ENCODE assay signal across 11 cellular contexts in the genomic region with DNA sequence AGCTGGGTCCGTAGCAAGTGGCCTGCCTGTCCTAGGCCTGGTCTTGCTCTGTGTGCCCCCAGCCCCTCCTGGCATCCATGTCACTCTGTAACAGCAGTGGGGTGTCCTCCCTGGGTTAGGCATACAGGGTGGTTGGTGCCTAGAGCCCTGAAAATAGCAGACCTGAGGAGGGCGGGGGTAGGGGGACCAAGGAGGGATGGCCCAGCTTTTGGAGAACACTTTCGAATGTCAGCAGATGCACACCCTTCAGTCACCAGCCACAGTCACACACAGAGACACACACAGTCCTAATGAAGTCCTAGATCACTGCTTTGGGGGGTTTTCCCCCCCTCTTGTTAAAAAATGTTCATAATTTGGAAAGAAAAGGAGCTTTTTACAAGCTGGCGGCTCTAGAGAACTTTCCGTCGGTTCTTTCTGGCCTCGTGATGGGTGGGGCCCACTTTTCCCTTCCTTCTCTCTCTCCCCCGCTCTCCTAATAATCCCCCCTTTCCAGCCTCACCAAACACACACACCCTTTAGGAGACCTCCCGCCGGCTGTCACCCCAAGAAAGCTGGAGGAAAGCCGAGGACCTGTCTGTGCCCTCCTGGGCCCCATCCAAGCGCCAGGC. TPM values are rescaled to one million over a fixed set of nuclear protein-coding genes. Genes with fewer than 3 reads are reported as not detected.
DNase-seq lines count a peak whose midpoint lies in the region; ATAC-seq and TF ChIP-seq lines count a peak whose summit lies in the region.
"Had no signal": no experiment of that assay in that cellular context is flagged by ENCODE, and none has a peak within 500 bp of the region (broad histone marks: within the 10 kb centered on the region; RNA-seq: fewer than 3 reads in every experiment).

No MANE protein-coding gene starts in this region.

- H3K4me1 Mint-ChIP-seq in brain, result peaks cover 94% of the 10 kb centered on the region
- H3K4me1 Mint-ChIP-seq in activated T-helper 1 cell treated with anti-CD3 and anti-CD28 coated beads, Interleukin-12 subunit alpha, Interleukin-12 subunit beta, Interleukin-2, Interleukin-4 antibody, amounts not matched to agents 30 ng/mL and 10 ng/mL and 1 ng/mL, durations not matched to agents 14 hours and 24 hours and 36 hours (ENCODE audit: low read depth), result no peaks in the 10 kb centered on the region

- no peaks in the 10 kb centered on the region for H3K9me3 ChIP-seq in skeletal muscle tissue (ENCODE audit: control insufficient read depth in 3 of 3, low read length in 3 of 3)
- H3K9me3 ChIP-seq: neutrophil had no signal

- no peak for ATAC-seq in GM21360 (IDR thresholded peaks at IDR 0.05; ENCODE audit: unreplicated experiment)

- no peak for TF ChIP-seq CTCF in brain (conservative IDR thresholded peaks at IDR 0.05)

- peak overlapping the region; percentile 92 to 97 (median 94) for H3K27ac Mint-ChIP-seq in brain
- H3K27ac Mint-ChIP-seq in activated T-helper 1 cell treated with anti-CD3 and anti-CD28 coated beads, Interleukin-12 subunit alpha, Interleukin-12 subunit beta, Interleukin-2, Interleukin-4 antibody, amounts not matched to agents 30 ng/mL and 10 ng/mL and 1 ng/mL, durations not matched to agents 14 hours and 24 hours and 36 hours, result no peak overlapping the region
- H3K27ac Mint-ChIP-seq: CD4-positive, CD25-positive, alpha-beta regulatory T cell had no signal

- no peaks in the 10 kb centered on the region for H3K36me3 Mint-ChIP-seq in brain
- H3K36me3 Mint-ChIP-seq in activated T-helper 1 cell treated with anti-CD3 and anti-CD28 coated beads, Interleukin-12 subunit alpha, Interleukin-12 subunit beta, Interleukin-2, Interleukin-4 antibody, amounts not matched to agents 30 ng/mL and 10 ng/mL and 1 ng/mL, durations not matched to agents 14 hours and 24 hours and 36 hours (ENCODE audit: low read depth), result no peaks in the 10 kb centered on the region
- H3K36me3 Mint-ChIP-seq: CD4-positive, CD25-positive, alpha-beta regulatory T cell had no signal

- no peaks in the 10 kb centered on the region for H3K27me3 ChIP-seq in skeletal muscle tissue (ENCODE audit: control insufficient read depth in 3 of 3, insufficient read depth in 3 of 3, low read length in 3 of 3)

- H3K4me3 Mint-ChIP-seq in brain, result peak overlapping the region; percentile 37 to 82 (median 57)
- no peak overlapping the region for H3K4me3 Mint-ChIP-seq in activated T-helper 1 cell treated with anti-CD3 and anti-CD28 coated beads, Interleukin-12 subunit alpha, Interleukin-12 subunit beta, Interleukin-2, Interleukin-4 antibody, amounts not matched to agents 30 ng/mL and 10 ng/mL and 1 ng/mL, durations not matched to agents 14 hours and 24 hours and 36 hours
- H3K4me3 Mint-ChIP-seq: CD4-positive, CD25-positive, alpha-beta regulatory T cell had no signal

- peak overlapping the region; percentile 57 to 81 (median 73) for H3K9ac ChIP-seq in skeletal muscle tissue (ENCODE audit: low read depth in 1 of 3, low read length in 3 of 3)

- peaks cover 96 to 100% (median 98%) of the 10 kb centered on the region in 3 donors for H3K4me1 ChIP-seq in skeletal muscle tissue (ENCODE audit: control insufficient read depth in 3 of 3, insufficient read depth in 3 of 3, low read length in 3 of 3)

- DNase-seq in ELR (ENCODE audit: low read depth) (peak; percentile 23), left kidney (ENCODE audit: low read depth, low spot score) (peak; percentile 35), SIG-M5 (lab: John Stamatoyannopoulos, UW) (no peak), T-helper 2 cell (no peak)
- DNase-seq in activated T-helper 1 cell treated with anti-CD3 and anti-CD28 coated beads, Interleukin-12 subunit alpha, Interleukin-12 subunit beta, Interleukin-2, Interleukin-4 antibody, amounts not matched to agents 30 ng/mL and 10 ng/mL and 1 ng/mL, durations not matched to agents 14 hours and 24 hours and 36 hours (ENCODE audit: low spot score), result no peak
- DNase-seq: CD4-positive, CD25-positive, alpha-beta regulatory T cell; NCI-H1105 had no signal

- H3K27me3 Mint-ChIP-seq in brain, result peaks cover 45% of the 10 kb centered on the region
- H3K27me3 Mint-ChIP-seq in activated T-helper 1 cell treated with anti-CD3 and anti-CD28 coated beads, Interleukin-12 subunit alpha, Interleukin-12 subunit beta, Interleukin-2, Interleukin-4 antibody, amounts not matched to agents 30 ng/mL and 10 ng/mL and 1 ng/mL, durations not matched to agents 14 hours and 24 hours and 36 hours (ENCODE audit: insufficient read depth), result peaks cover 24% of the 10 kb centered on the region

- H3K4me3 ChIP-seq in skeletal muscle tissue (ENCODE audit: low read length in 3 of 3), result peak overlapping the region in 2 of 3 donors; percentile 40 to 52

- no peaks in the 10 kb centered on the region for H3K36me3 ChIP-seq in skeletal muscle tissue (ENCODE audit: control insufficient read depth in 3 of 3, insufficient read depth in 3 of 3, low read length in 3 of 3)
- H3K36me3 ChIP-seq: neutrophil had no signal

- peaks cover 0 to 10% (median 0%) of the 10 kb centered on the region in 5 experiments for H3K9me3 Mint-ChIP-seq in brain
- H3K9me3 Mint-ChIP-seq in activated T-helper 1 cell treated with anti-CD3 and anti-CD28 coated beads, Interleukin-12 subunit alpha, Interleukin-12 subunit beta, Interleukin-2, Interleukin-4 antibody, amounts not matched to agents 30 ng/mL and 10 ng/mL and 1 ng/mL, durations not matched to agents 14 hours and 24 hours and 36 hours, result no peaks in the 10 kb centered on the region
- H3K9me3 Mint-ChIP-seq: CD4-positive, CD25-positive, alpha-beta regulatory T cell had no signal

- intact Hi-C loops in activated T-helper 1 cell treated with anti-CD3 and anti-CD28 coated beads, Interleukin-12 subunit alpha, Interleukin-12 subunit beta, Interleukin-2, Interleukin-4 antibody, amounts not matched to agents 30 ng/mL and 10 ng/mL and 1 ng/mL, durations not matched to agents 14 hours and 24 hours and 36 hours (cut with micrococcal nuclease), result no loop called here

- H3K27ac ChIP-seq in skeletal muscle tissue (ENCODE audit: low read depth, low read length), result peak overlapping the region; percentile 93
- H3K27ac ChIP-seq: neutrophil had no signal

RNA-seq across cellular contexts. Expression of a gene that starts 47.9 kb away (rescaled TPM):
- polyA plus RNA-seq in brain (ENCODE audit: insufficient read depth, low read depth, low replicate concordance), result 2.3 TPM
- 13.6 TPM for total RNA-seq in skeletal muscle tissue
- 2.4 and 2.5 TPM in 2 replicates for total RNA-seq in activated T-helper 1 cell treated with anti-CD3 and anti-CD28 coated beads, Interleukin-12 subunit alpha, Interleukin-12 subunit beta, Interleukin-2, Interleukin-4 antibody, amounts not matched to agents 30 ng/mL and 10 ng/mL and 1 ng/mL, durations not matched to agents 14 hours and 24 hours and 36 hours

RNA-seq across cellular contexts. Expression of a gene that starts 59.4 kb away (rescaled TPM):
- 239 TPM for polyA plus RNA-seq in brain (ENCODE audit: insufficient read depth, low read depth, low replicate concordance)
- 49.1 TPM for total RNA-seq in skeletal muscle tissue
- total RNA-seq in activated T-helper 1 cell treated with anti-CD3 and anti-CD28 coated beads, Interleukin-12 subunit alpha, Interleukin-12 subunit beta, Interleukin-2, Interleukin-4 antibody, amounts not matched to agents 30 ng/mL and 10 ng/mL and 1 ng/mL, durations not matched to agents 14 hours and 24 hours and 36 hours, result 4.5 and 8.0 TPM in 2 replicates

Comparison
In these comparisons a context has a peak if more than half of its experiments do, and no peak if none do; other contexts are left out.
1. DNase-seq: peak in ELR (single experiment) and left kidney (single experiment); none in activated T-helper 1 cell treated with anti-CD3 and anti-CD28 coated beads, Interleukin-12 subunit alpha, Interleukin-12 subunit beta, Interleukin-2, Interleukin-4 antibody, amounts not matched to agents 30 ng/mL and 10 ng/mL and 1 ng/mL, durations not matched to agents 14 hours and 24 hours and 36 hours (single experiment), SIG-M5 (single experiment) and T-helper 2 cell (0 of 5).